ENCODE assay signal across 9 cellular contexts in the genomic region with DNA sequence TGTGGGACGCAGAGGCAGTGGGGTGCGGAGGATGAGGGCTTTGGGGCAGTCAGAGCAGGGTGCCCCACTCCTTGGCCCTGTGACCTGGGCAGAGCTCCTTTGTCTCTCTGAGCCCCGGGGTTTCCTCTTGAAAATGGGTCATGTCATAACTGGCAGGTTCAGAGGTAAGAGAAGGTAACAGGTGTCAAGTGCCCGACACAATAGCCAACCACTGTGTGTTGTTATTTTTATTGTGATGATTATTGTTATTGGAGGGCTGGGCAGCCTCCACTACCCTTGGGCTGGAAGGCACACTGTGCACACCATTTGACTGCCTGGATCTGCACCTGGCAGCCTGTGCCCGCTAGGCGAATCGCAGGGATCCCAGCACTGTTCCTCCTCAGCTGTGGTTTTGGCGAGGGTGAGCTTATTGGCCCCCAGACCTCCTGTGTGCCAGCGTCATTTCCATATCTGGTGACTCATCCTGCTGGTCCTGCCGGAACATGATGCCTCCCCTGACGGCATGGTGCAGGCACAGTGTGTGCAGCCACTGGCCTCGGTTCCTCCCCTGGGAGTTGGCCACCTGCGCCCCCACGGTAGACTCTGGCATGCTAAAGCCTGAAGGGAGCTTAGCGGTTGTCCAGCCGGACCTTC. TPM values are rescaled to one million over a fixed set of nuclear protein-coding genes. Genes with fewer than 3 reads are reported as not detected.
DNase-seq lines count a peak whose midpoint lies in the region; ATAC-seq, FAIRE-seq and TF ChIP-seq lines count a peak whose summit lies in the region.
"Had no signal": no experiment of that assay in that cellular context is flagged by ENCODE, and none has a peak within 500 bp of the region (broad histone marks: within the 10 kb centered on the region; RNA-seq: fewer than 3 reads in every experiment).

No MANE protein-coding gene starts in this region.

- H3K27ac ChIP-seq in pancreas (peak overlapping the region in 1 of 4 donors; percentile 5), uterus (no peak overlapping the region)

- no peak overlapping the region for H3K4me3 Mint-ChIP-seq in activated CD4-positive, alpha-beta T cell treated with anti-CD3 and anti-CD28 coated beads, Interleukin-2, amount 10 ng/mL, durations not matched to agents 24 days and 14 days

- H3K36me3 Mint-ChIP-seq in activated CD4-positive, alpha-beta T cell treated with anti-CD3 and anti-CD28 coated beads, Interleukin-2, amount 10 ng/mL, durations not matched to agents 24 days and 14 days (ENCODE audit: low read depth): no peaks in the 10 kb centered on the region

- H3K4me3 ChIP-seq in GM12865 (ENCODE audit: low read depth, low read length) (no peak overlapping the region), bronchial epithelial cell (ENCODE audit: low read depth, low read length) (no peak overlapping the region), pancreas (no peak overlapping the region), uterus (no peak overlapping the region)

- TF ChIP-seq POLR2A in uterus (IDR thresholded peaks at IDR 0.05): no peak

- intact Hi-C loops in pancreas (cut with DNase I): no loop called here
- intact Hi-C loops in uterus (cut with DNase I; ENCODE audit: low total_unique reads): no loop called here
- intact Hi-C loops in activated CD4-positive, alpha-beta T cell treated with anti-CD3 and anti-CD28 coated beads, Interleukin-2, amount 10 ng/mL, durations not matched to agents 24 days and 14 days (cut with micrococcal nuclease): no loop called here

- H3K9me3 ChIP-seq in pancreas (no peaks in the 10 kb centered on the region), uterus (no peaks in the 10 kb centered on the region)

- no peaks in the 10 kb centered on the region for H3K9me3 Mint-ChIP-seq in activated CD4-positive, alpha-beta T cell treated with anti-CD3 and anti-CD28 coated beads, Interleukin-2, amount 10 ng/mL, durations not matched to agents 24 days and 14 days

- DNase-seq in GM12865 (ENCODE audit: low read depth) (peak; percentile 16), NCI-H2171 treated with DMSO at 0.1 percent for 48 hours (lab: John Stamatoyannopoulos, UW) (peak; percentile 81), bronchial epithelial cell (ENCODE audit: low read depth) (peak; percentile 95), pancreas (no peak), NCI-H2196 (lab: John Stamatoyannopoulos, UW; ENCODE audit: unreplicated experiment) (no peak), uterus (no peak)
- no peak for DNase-seq in activated CD4-positive, alpha-beta T cell treated with anti-CD3 and anti-CD28 coated beads, Interleukin-2, amount 50 U/mL, for 1 hour
- no peak for DNase-seq in activated CD4-positive, alpha-beta T cell treated with anti-CD3 and anti-CD28 coated beads, Interleukin-2, amount 10 ng/mL, durations not matched to agents 24 days and 14 days
- DNase-seq: activated T-cell treated with anti-CD3 and anti-CD28 coated beads for 4 hours had no signal

- H3K27ac Mint-ChIP-seq in activated CD4-positive, alpha-beta T cell treated with anti-CD3 and anti-CD28 coated beads, Interleukin-2, amount 10 ng/mL, durations not matched to agents 24 days and 14 days: no peak overlapping the region

- H3K4me1 Mint-ChIP-seq in activated CD4-positive, alpha-beta T cell treated with anti-CD3 and anti-CD28 coated beads, Interleukin-2, amount 10 ng/mL, durations not matched to agents 24 days and 14 days: no peaks in the 10 kb centered on the region

- FAIRE-seq in bronchial epithelial cell (lab: Jason Lieb, UNC): peak; percentile 95
- no peak for FAIRE-seq in pancreas (lab: Jason Lieb, UNC)

- H3K27me3 ChIP-seq in bronchial epithelial cell (ENCODE audit: control insufficient read depth, insufficient read depth, low read length) (no peaks in the 10 kb centered on the region), pancreas (no peaks in the 10 kb centered on the region), uterus (no peaks in the 10 kb centered on the region)

- H3K36me3 ChIP-seq in bronchial epithelial cell (ENCODE audit: control insufficient read depth, insufficient read depth, low read length) (no peaks in the 10 kb centered on the region), pancreas (no peaks in the 10 kb centered on the region), uterus (no peaks in the 10 kb centered on the region)

- no peaks in the 10 kb centered on the region for H3K27me3 Mint-ChIP-seq in activated CD4-positive, alpha-beta T cell treated with anti-CD3 and anti-CD28 coated beads, Interleukin-2, amount 10 ng/mL, durations not matched to agents 24 days and 14 days

- WGBS in pancreas, 2 donors: 73 to 76% methylated on average over 16 of the region's 16 CpGs

- H3K4me1 ChIP-seq in pancreas: no peaks in the 10 kb centered on the region
- no peaks in the 10 kb centered on the region for H3K4me1 ChIP-seq in uterus

- ATAC-seq in pancreas: peak in 3 of 4 donors; percentile 37 to 67 (median 64)

- TF ChIP-seq CTCF in GM12865 (IDR thresholded peaks at IDR 0.05; ENCODE audit: insufficient read depth, low read depth, low read length, missing control alignments): no peak
- no peak for TF ChIP-seq CTCF in bronchial epithelial cell (IDR thresholded peaks at IDR 0.05; ENCODE audit: insufficient read depth, low read length, severe bottlenecking)
- TF ChIP-seq CTCF in pancreas (IDR thresholded peaks at IDR 0.05): no peak
- no peak for TF ChIP-seq CTCF in uterus (IDR thresholded peaks at IDR 0.05)

RNA-seq across cellular contexts. Expression of gene SOX10, which starts 15.4 kb away (rescaled TPM):
- not detected in 2 replicates for total RNA-seq in bronchial epithelial cell
- under 1 TPM; 0.06 to 0.67 (median 0.18) TPM for total RNA-seq in pancreas
- polyA plus RNA-seq in pancreas: under 1 TPM; 0.38 to 0.96 TPM
- total RNA-seq in uterus: 1 to 10 TPM in 2 of 4 donors, not detected in 2; 2.3 to 3.8 TPM
- total RNA-seq in activated CD4-positive, alpha-beta T cell treated with anti-CD3 and anti-CD28 coated beads, Interleukin-2, amount 10 ng/mL, durations not matched to agents 24 days and 14 days: not detected in 2 replicates

RNA-seq across cellular contexts. Expression of gene POLR2F, which starts 46.3 kb away (rescaled TPM):
- 23.7 and 41.0 TPM in 2 replicates for total RNA-seq in bronchial epithelial cell
- total RNA-seq in pancreas: 10 to 100 TPM; 21.2 to 32.5 (median 27.7) TPM
- 10 to 100 TPM; 61.9 to 74.5 TPM for polyA plus RNA-seq in pancreas
- total RNA-seq in uterus: 10 to 100 TPM; 31.5 to 63.8 (median 43.3) TPM
- 113 TPM in 2 replicates for total RNA-seq in activated CD4-positive, alpha-beta T cell treated with anti-CD3 and anti-CD28 coated beads, Interleukin-2, amount 10 ng/mL, durations not matched to agents 24 days and 14 days

RNA-seq across cellular contexts. Expression of gene C22orf23, which starts 46.4 kb away (rescaled TPM):
- total RNA-seq in bronchial epithelial cell (not detected in 2 replicates), pancreas (under 1 TPM in 4 of 6 donors, not detected in 2; 0.09 to 0.31 (median 0.22) TPM), uterus (under 1 TPM in 2 of 4 donors, not detected in 2; 0.40 to 0.76 TPM)
- polyA plus RNA-seq in pancreas: under 1 TPM; 0.38 to 0.68 TPM
- 0.37 TPM in 1 of 2 replicates, not detected in the other for total RNA-seq in activated CD4-positive, alpha-beta T cell treated with anti-CD3 and anti-CD28 coated beads, Interleukin-2, amount 10 ng/mL, durations not matched to agents 24 days and 14 days

RNA-seq across cellular contexts. Expression of gene PICK1, which starts 57.4 kb away (rescaled TPM):
- total RNA-seq in bronchial epithelial cell (27.9 and 31.6 TPM in 2 replicates), pancreas (10 to 100 TPM; 12.5 to 25.8 (median 19.1) TPM), uterus (10 to 100 TPM in 3 of 4 donors, 1 to 10 TPM in 1; 2.9 to 38.7 (median 29.2) TPM)
- polyA plus RNA-seq in pancreas: 10 to 100 TPM; 49.7 to 55.0 TPM
- total RNA-seq in activated CD4-positive, alpha-beta T cell treated with anti-CD3 and anti-CD28 coated beads, Interleukin-2, amount 10 ng/mL, durations not matched to agents 24 days and 14 days: 11.9 and 15.1 TPM in 2 replicates

Comparison
In these comparisons a context has a peak if more than half of its experiments do, and no peak if none do; other contexts are left out.
1. DNase-seq: peak in GM12865 (single experiment), NCI-H2171 treated with DMSO at 0.1 percent for 48 hours (single experiment) and bronchial epithelial cell (single experiment); none in pancreas (0 of 6), NCI-H2196 (single experiment), activated CD4-positive, alpha-beta T cell treated with anti-CD3 and anti-CD28 coated beads, Interleukin-2, amount 50 U/mL, for 1 hour (single experiment), uterus (0 of 2) and activated CD4-positive, alpha-beta T cell treated with anti-CD3 and anti-CD28 coated beads, Interleukin-2, amount 10 ng/mL, durations not matched to agents 24 days and 14 days (single experiment).